1 cellular context compared by ENCODE assay signal in genomic region chr2:69715964-69716363, GRCh38.
TF ChIP-seq lines count a peak whose summit lies in the region.

No MANE protein-coding gene starts in this region.

TF ChIP-seq in A549, 52 proteins besides CTCF, POLR2A, EP300 and RAD21 (continued from another document):
- TF ChIP-seq MAX (IDR thresholded peaks at IDR 0.05) (no peak), HEYL (CRISPR knock-in tag; IDR thresholded peaks at IDR 0.05) (no peak)
